ENCODE assay signal across 23 cellular contexts in the genomic region with DNA sequence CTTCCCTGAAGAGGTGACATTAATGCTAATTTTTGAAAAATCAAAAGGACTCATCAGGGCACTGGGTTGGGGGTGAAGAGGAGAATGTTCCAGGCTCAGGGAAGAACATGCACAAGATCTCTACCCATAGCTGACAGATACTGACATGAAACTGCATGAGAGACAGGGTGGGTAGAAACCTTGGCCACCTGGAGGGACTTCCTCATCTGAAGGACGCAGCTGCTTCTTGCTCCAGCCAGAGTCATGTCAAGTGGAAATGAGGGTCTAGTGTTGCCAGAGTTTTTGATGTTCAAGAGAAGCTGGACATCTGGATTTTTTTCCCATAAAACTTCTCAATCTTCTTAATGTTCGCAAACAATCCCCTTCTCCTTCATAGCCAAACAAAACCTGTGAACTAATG. TPM values are rescaled to one million over a fixed set of nuclear protein-coding genes. Genes with fewer than 3 reads are reported as not detected.
DNase-seq lines count a peak whose midpoint lies in the region; ATAC-seq, FAIRE-seq and TF ChIP-seq lines count a peak whose summit lies in the region.
"Had no signal": no experiment of that assay in that cellular context is flagged by ENCODE, and none has a peak within 500 bp of the region (broad histone marks: within the 10 kb centered on the region; RNA-seq: fewer than 3 reads in every experiment).

No MANE protein-coding gene starts in this region.

- POLR2A ChIA-PET in Panc1 (lab: Charles Lee): no interaction called here
- POLR2A ChIA-PET in activated CD4-positive, alpha-beta T cell treated with anti-CD3 and anti-CD28 coated beads, Interleukin-2, amount 10 ng/mL, durations not matched to agents 7 days and 5 days (lab: Charles Lee): no interaction called here

- FAIRE-seq in GM12891 (lab: Jason Lieb, UNC): peak; percentile 13

- peaks cover 4% of the 10 kb centered on the region for H3K27me3 Mint-ChIP-seq in activated CD4-positive, alpha-beta T cell treated with anti-CD3 and anti-CD28 coated beads, Interleukin-2, amount 10 ng/mL, durations not matched to agents 7 days and 5 days
- H3K27me3 Mint-ChIP-seq: CD4-positive, alpha-beta T cell had no signal

- no peak overlapping the region for H3K4me3 Mint-ChIP-seq in activated CD4-positive, alpha-beta T cell treated with anti-CD3 and anti-CD28 coated beads, Interleukin-2, amount 10 ng/mL, durations not matched to agents 7 days and 5 days
- H3K4me3 Mint-ChIP-seq: CD4-positive, alpha-beta T cell; H9; HFFc6 had no signal

- 0 out of 2 replicates have a peak, but pooled peaks cover 6% of the 10 kb centered on the region for H3K4me1 ChIP-seq in Panc1 (ENCODE audit: control insufficient read depth, insufficient read depth, low read length)
- no peaks in the 10 kb centered on the region for H3K4me1 ChIP-seq in prostate gland (replicated peaks)

- no TSS peak for BruUV-seq in Panc1 (replicated peaks; lab: Mats Ljungman, UMichigan)

- H3K9me3 ChIP-seq in Panc1 (ENCODE audit: control insufficient read depth, insufficient read depth, low read depth, low read length) (no peaks in the 10 kb centered on the region; the same call in 1 of the 2 replicates), prostate gland (no peaks in the 10 kb centered on the region)

- no peak for ATAC-seq in Panc1
- ATAC-seq: PC-3 had no signal

- no peaks in the 10 kb centered on the region for H3K36me3 Mint-ChIP-seq in activated CD4-positive, alpha-beta T cell treated with anti-CD3 and anti-CD28 coated beads, Interleukin-2, amount 10 ng/mL, durations not matched to agents 7 days and 5 days (ENCODE audit: low read depth)

- H3K4me1 Mint-ChIP-seq in activated CD4-positive, alpha-beta T cell treated with anti-CD3 and anti-CD28 coated beads, Interleukin-2, amount 10 ng/mL, durations not matched to agents 7 days and 5 days: peaks cover 1% of the 10 kb centered on the region

- no peaks in the 10 kb centered on the region for H3K27me3 ChIP-seq in Panc1 (ENCODE audit: control insufficient read depth, insufficient read depth, low read length)
- no peaks in the 10 kb centered on the region for H3K27me3 ChIP-seq in prostate gland (replicated peaks; ENCODE audit: insufficient read depth)

- in situ Hi-C loops in Panc1 (cut with HindIII; ENCODE audit: low pct_unique_long_range_greater_than_20kb, low sequenced_read_pairs): no loop called here

- peaks cover 6% of the 10 kb centered on the region for H3K9me3 Mint-ChIP-seq in activated CD4-positive, alpha-beta T cell treated with anti-CD3 and anti-CD28 coated beads, Interleukin-2, amount 10 ng/mL, durations not matched to agents 7 days and 5 days

- TF ChIP-seq CTCF in Panc1 (IDR thresholded peaks at IDR 0.05) (no peak), prostate gland (IDR thresholded peaks at IDR 0.05) (no peak)

- no peak for DNase-seq in GM12891 (ENCODE audit: insufficient read length, low spot score)
- DNase-seq in Kasumi-1 (lab: John Stamatoyannopoulos, UW): peak; percentile 5 to 37
- no peak for DNase-seq in Panc1 (ENCODE audit: low read depth, low spot score)
- DNase-seq in islet precursor cell: peak; percentile 4
- DNase-seq in HK-2 (ENCODE audit: unreplicated experiment): no peak
- no peak for DNase-seq in prostate gland (ENCODE audit: low spot score)
- no peak for DNase-seq in activated CD4-positive, alpha-beta T cell treated with anti-CD3 and anti-CD28 coated beads, Interleukin-2, amount 10 ng/mL, durations not matched to agents 7 days and 5 days
- DNase-seq: CD4-positive, alpha-beta T cell; COR-L47; DMS 273 treated with DMSO at 0.1 percent for 48 hours; DMS79 treated with DMSO at 0.1 percent for 48 hours; GM23248; H9; HFFc6; NCI-H1105 treated with DMSO at 0.1 percent for 48 hours; NCI-H2029 treated with DMSO at 0.1 percent for 48 hours; NCI-H2171; NCI-H524 treated with DMSO at 0.1 percent for 48 hours; NCI-H82; PC-3; SIG-M5; SK-N-SH had no signal

- WGBS in prostate gland: 84% methylated on average over 2 of the region's 2 CpGs

- CTCF ChIA-PET in Panc1 (lab: Charles Lee): no interaction called here
- CTCF ChIA-PET in activated CD4-positive, alpha-beta T cell treated with anti-CD3 and anti-CD28 coated beads, Interleukin-2, amount 10 ng/mL, durations not matched to agents 7 days and 5 days (lab: Charles Lee): interaction anchor here (1.1 kb wide), 1 partner anchor 10 kb away, joined by 3 read pairs; no protein-coding TSS in a partner anchor

- intact Hi-C loops in Panc1 (cut with micrococcal nuclease; ENCODE audit: unreplicated experiment): no loop called here
- intact Hi-C loops in prostate gland (cut with DNase I): no loop called here

- H3K4me3 ChIP-seq in Panc1 (ENCODE audit: low read depth in 2 of 2, low read length in 2 of 2) (no peak overlapping the region), prostate gland (no peak overlapping the region)
- H3K4me3 ChIP-seq: GM23248 had no signal

- H3K27ac ChIP-seq in Panc1 (ENCODE audit: low read length): peak overlapping the region; percentile 53; the same call in 1 of the 2 replicates
- H3K27ac ChIP-seq in prostate gland: no peak overlapping the region
- H3K27ac ChIP-seq: GM23248, RWPE1 had no signal

- no peak overlapping the region for H3K27ac Mint-ChIP-seq in activated CD4-positive, alpha-beta T cell treated with anti-CD3 and anti-CD28 coated beads, Interleukin-2, amount 10 ng/mL, durations not matched to agents 7 days and 5 days
- H3K27ac Mint-ChIP-seq: CD4-positive, alpha-beta T cell; H9; HFFc6 had no signal

- TF ChIP-seq POLR2A in GM12891 (IDR thresholded peaks at IDR 0.05; ENCODE audit: low read depth, low read length) (no peak), prostate gland (IDR thresholded peaks at IDR 0.05) (no peak)

- H3K36me3 ChIP-seq in Panc1 (ENCODE audit: control insufficient read depth, insufficient read depth, low read length) (no peaks in the 10 kb centered on the region), prostate gland (no peaks in the 10 kb centered on the region)

TF ChIP-seq in GM12891, 5 proteins besides CTCF, POLR2A, EP300 and RAD21:
- no peak for TF ChIP-seq PAX5 (IDR thresholded peaks at IDR 0.05; ENCODE audit: insufficient read depth, low read length, severe bottlenecking)
- peak; percentile 31; the same call in 1 of the 2 replicates for TF ChIP-seq SPI1 (IDR thresholded peaks at IDR 0.05; ENCODE audit: low read depth, low read length)

RNA-seq across cellular contexts. Expression of gene AMOTL2, which starts 29.7 kb away (rescaled TPM):
- 0.01 TPM for polyA plus RNA-seq in GM12891 (2012; ENCODE audit: low read depth, missing spikeins)
- total RNA-seq in Panc1 (2021; ENCODE audit: unreplicated experiment) (146 TPM), prostate gland (10 to 100 TPM; 86.1 to 92.8 TPM)
- 73.2 TPM for polyA plus RNA-seq in Panc1 (2012; ENCODE audit: insufficient read length)
- not detected for total RNA-seq in activated CD4-positive, alpha-beta T cell treated with anti-CD3 and anti-CD28 coated beads, Interleukin-2, amount 10 ng/mL, durations not matched to agents 7 days and 5 days
- total RNA-seq: CD4-positive, alpha-beta T cell had no signal

Comparison
In these comparisons a context has a peak if more than half of its experiments do, and no peak if none do; other contexts are left out.
1. DNase-seq: peak in Kasumi-1 (2 of 2) and islet precursor cell (single experiment); none in GM12891 (single experiment), Panc1 (single experiment), HK-2 (single experiment), prostate gland (single experiment) and activated CD4-positive, alpha-beta T cell treated with anti-CD3 and anti-CD28 coated beads, Interleukin-2, amount 10 ng/mL, durations not matched to agents 7 days and 5 days (single experiment).
2. RNA of gene AMOTL2, which starts 29.7 kb away (total RNA-seq): 146 TPM in Panc1 (single experiment) and 86.1 to 92.8 TPM in prostate gland; not detected in activated CD4-positive, alpha-beta T cell treated with anti-CD3 and anti-CD28 coated beads, Interleukin-2, amount 10 ng/mL, durations not matched to agents 7 days and 5 days; every median in the first group is over 10 times any median in the second.